Comparison of ENCODE assay signal across 8 cellular contexts in the genomic region with DNA sequence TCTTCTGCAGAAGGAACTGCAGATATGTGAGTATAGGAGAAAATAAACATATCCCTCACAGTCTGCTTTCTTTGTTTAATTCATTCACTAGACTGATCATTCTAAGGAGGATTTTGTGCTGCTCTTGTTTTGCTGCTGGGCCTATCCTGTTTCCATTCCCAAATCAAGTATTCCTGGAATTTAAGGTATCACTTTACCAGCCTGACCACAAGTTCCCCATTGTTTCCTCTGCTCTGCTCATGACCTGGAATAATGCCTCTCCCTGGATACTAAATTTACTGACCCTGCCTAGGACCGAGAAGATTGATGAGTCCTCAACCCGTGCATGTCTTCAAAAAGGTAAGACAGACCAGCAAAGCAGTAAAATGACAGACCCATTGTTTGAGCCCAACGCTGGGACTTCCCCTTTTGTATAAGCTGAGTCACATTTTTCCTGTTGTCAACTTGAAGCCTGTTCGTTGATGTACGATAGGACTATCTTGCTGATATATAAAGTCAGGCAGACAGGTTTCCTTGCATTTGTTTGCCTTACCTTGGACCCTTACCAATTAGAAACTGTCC.
A peak's percentile ranks its signal among the peaks of the same experiment; 100 is the strongest.
DNase-seq lines count a peak whose midpoint lies in the region; ATAC-seq lines count a peak whose summit lies in the region.

No MANE protein-coding gene starts in this region.

- no peak overlapping the region for H3K4me3 ChIP-seq in MG63

- H3K36me3 ChIP-seq in MG63, result no peaks in the 10 kb centered on the region

- H3K9me3 ChIP-seq in MG63, result no peaks in the 10 kb centered on the region

- H3K27me3 ChIP-seq in MG63, result no peaks in the 10 kb centered on the region

- ATAC-seq in GM18511 (IDR thresholded peaks at IDR 0.05; ENCODE audit: unreplicated experiment), result peak; percentile 40
- peak; percentile 24 for ATAC-seq in HG02610 (IDR thresholded peaks at IDR 0.05; ENCODE audit: unreplicated experiment)

- DNase-seq in NAMALWA (ENCODE audit: low spot score) (peak; percentile 38), activated T-cell treated with anti-CD3 and anti-CD28 coated beads for 4 hours (peak; percentile 24), iris pigment epithelial cell (ENCODE audit: low read depth) (peak; percentile 24), MG63 (no peak), NCI-H524 (lab: John Stamatoyannopoulos, UW) (no peak)
- DNase-seq in stimulated activated CD8-positive, alpha-beta memory T cell treated with anti-CD3 and anti-CD28 coated beads, Interleukin-12 subunit alpha, Interleukin-12 subunit beta, amount 100 ng/mL, for 1 hour (ENCODE audit: low read depth), result peak; percentile 10

Comparison
In these comparisons a context has a peak if more than half of its experiments do, and no peak if none do; other contexts are left out.
1. DNase-seq: peak in NAMALWA (single experiment), activated T-cell treated with anti-CD3 and anti-CD28 coated beads for 4 hours (single experiment), iris pigment epithelial cell (single experiment) and stimulated activated CD8-positive, alpha-beta memory T cell treated with anti-CD3 and anti-CD28 coated beads, Interleukin-12 subunit alpha, Interleukin-12 subunit beta, amount 100 ng/mL, for 1 hour (single experiment); none in MG63 (single experiment) and NCI-H524 (0 of 2).